ENCODE assay signal across 9 cellular contexts in genomic region chr3:105798381-105798934, GRCh38.
DNase-seq lines count a peak whose midpoint lies in the region; ATAC-seq and TF ChIP-seq lines count a peak whose summit lies in the region.
"Had no signal": no experiment of that assay in that cellular context is flagged by ENCODE, and none has a peak within 500 bp of the region (broad histone marks: within the 10 kb centered on the region; RNA-seq: fewer than 3 reads in every experiment).

No MANE protein-coding gene starts in this region.

- no peak for TF ChIP-seq CTCF in NB4 (IDR thresholded peaks at IDR 0.05; ENCODE audit: low read depth, low read length)

- H3K4me1 ChIP-seq in iPS-20b (ENCODE audit: insufficient read depth, low read length) (peaks cover 28% of the 10 kb centered on the region), HAP-1 (peaks cover 3% of the 10 kb centered on the region)

- in situ Hi-C loops in HAP-1 (cut with MboI; ENCODE audit: low sequenced_read_pairs): no loop called here

- H3K27ac ChIP-seq in iPS-20b (ENCODE audit: low read length): peak overlapping the region; percentile 63
- H3K27ac ChIP-seq: cardiac muscle cell had no signal

- H3K27me3 ChIP-seq in iPS-20b (ENCODE audit: insufficient read depth, low read length): no peaks in the 10 kb centered on the region
- H3K27me3 ChIP-seq in HAP-1 (ENCODE audit: low read depth): no peaks in the 10 kb centered on the region
- H3K27me3 ChIP-seq: cardiac muscle cell had no signal

- H3K9ac ChIP-seq in iPS-20b (ENCODE audit: low read depth, low read length): peak overlapping the region; percentile 54; the same call in 1 of the 2 replicates

- H3K9me3 ChIP-seq in iPS-20b (ENCODE audit: insufficient read depth, low read depth, low read length): no peaks in the 10 kb centered on the region; the same call in 1 of the 2 replicates
- H3K9me3 ChIP-seq in HAP-1: no peaks in the 10 kb centered on the region

- peak; percentile 85 for ATAC-seq in GM18519 (IDR thresholded peaks at IDR 0.05; ENCODE audit: low FRiP score, unreplicated experiment)
- peak; percentile 73 for ATAC-seq in HG02588 (IDR thresholded peaks at IDR 0.05; ENCODE audit: unreplicated experiment)

- peak; percentile 57 for DNase-seq in NB4 (ENCODE audit: low read depth)
- DNase-seq in D341Med (ENCODE audit: low spot score): no peak
- no peak for DNase-seq in head of caudate nucleus
- no peak for DNase-seq in HAP-1 (ENCODE audit: low spot score in 2 of 2)
- no peak for DNase-seq in OCI-M2 (lab: John Stamatoyannopoulos, UW; ENCODE audit: unreplicated experiment)

- TF ChIP-seq POLR2A in NB4 (IDR thresholded peaks at IDR 0.05; ENCODE audit: extremely low read depth, insufficient read length): no peak

- H3K4me3 ChIP-seq in NB4 (ENCODE audit: low read depth, low read length): no peak overlapping the region
- H3K4me3 ChIP-seq in iPS-20b (ENCODE audit: low read length): 0 out of 2 replicates have a peak overlapping the region, but pooled peaks have one; percentile 15
- no peak overlapping the region for H3K4me3 ChIP-seq in HAP-1
- H3K4me3 ChIP-seq: cardiac muscle cell had no signal

- H3K36me3 ChIP-seq in iPS-20b (ENCODE audit: insufficient read depth, low read depth, low read length) (no peaks in the 10 kb centered on the region), HAP-1 (replicated peaks) (no peaks in the 10 kb centered on the region)
- H3K36me3 ChIP-seq: cardiac muscle cell had no signal

- intact Hi-C loops in head of caudate nucleus (cut with DNase I): no loop called here
